In the genomic region with DNA sequence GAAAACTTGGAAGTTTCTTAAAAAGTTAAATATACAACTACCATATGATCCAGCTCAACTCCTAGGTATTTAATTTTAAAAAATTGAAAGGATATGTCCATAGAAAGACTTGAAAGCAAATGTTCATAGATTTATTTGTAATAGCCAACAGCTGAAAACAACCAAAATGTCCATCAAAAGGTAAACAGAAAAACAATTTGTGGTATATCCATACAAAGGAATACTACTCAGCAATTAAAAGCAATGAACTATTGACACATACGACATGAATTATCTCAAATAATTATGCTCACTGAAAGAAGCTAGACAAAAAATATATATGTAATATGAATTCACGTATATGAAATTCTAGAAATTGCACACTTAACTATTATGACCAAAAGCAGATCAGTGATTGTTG, we compare ENCODE assay signal across 28 cellular contexts.
"Had no signal": no experiment of that assay in that cellular context is flagged by ENCODE, and none has a peak within 500 bp of the region (broad histone marks: within the 10 kb centered on the region; RNA-seq: fewer than 3 reads in every experiment).

No MANE protein-coding gene starts in this region.

- H3K27ac ChIP-seq: colonic mucosa, coronary artery, dorsolateral prefrontal cortex, epithelial cell of prostate, esophagus muscularis mucosa, esophagus squamous epithelium, foreskin keratinocyte, gastrocnemius medialis, gastroesophageal sphincter, heart left ventricle, heart right ventricle had no signal

- H3K36me3 ChIP-seq: colonic mucosa, esophagus muscularis mucosa, esophagus squamous epithelium, gastrocnemius medialis, gastroesophageal sphincter, heart left ventricle, heart right ventricle had no signal

- H3K4me3 ChIP-seq: colonic mucosa, coronary artery, dorsolateral prefrontal cortex, esophagus muscularis mucosa, esophagus squamous epithelium, gastrocnemius medialis, gastroesophageal sphincter, heart left ventricle, heart right ventricle had no signal

- H3K9me3 ChIP-seq: colonic mucosa, esophagus muscularis mucosa, esophagus squamous epithelium, gastrocnemius medialis, gastroesophageal sphincter had no signal

- ATAC-seq: effector memory CD8-positive, alpha-beta T cell; esophagus mucosa; foreskin keratinocyte; gastrocnemius medialis; gastroesophageal sphincter; heart left ventricle; heart right ventricle had no signal

- H3K4me1 ChIP-seq: colonic mucosa, esophagus muscularis mucosa, esophagus squamous epithelium, foreskin keratinocyte, gastrocnemius medialis, gastroesophageal sphincter, heart left ventricle, heart right ventricle had no signal

- H3K27me3 ChIP-seq: colonic mucosa, esophagus muscularis mucosa, esophagus squamous epithelium, foreskin keratinocyte, gastrocnemius medialis, gastroesophageal sphincter, heart left ventricle, heart right ventricle had no signal

- DNase-seq: colonic mucosa; cortex of kidney; dermis blood vessel endothelial cell; dorsolateral prefrontal cortex; effector CD4-positive, alpha-beta T cell; effector CD8-positive, alpha-beta T cell; effector memory CD4-positive, alpha-beta T cell; effector memory CD8-positive, alpha-beta T cell; endodermal cell; erythroblast; esophagus squamous epithelium; foreskin fibroblast; foreskin keratinocyte; foreskin melanocyte; gastrocnemius medialis; glutamatergic neuron; head of caudate nucleus; heart left ventricle; heart right ventricle had no signal

- FAIRE-seq: colon, endometrium, endothelial cell of umbilical vein, frontal cortex had no signal
